ENCODE assay signal across 8 cellular contexts in the genomic region with DNA sequence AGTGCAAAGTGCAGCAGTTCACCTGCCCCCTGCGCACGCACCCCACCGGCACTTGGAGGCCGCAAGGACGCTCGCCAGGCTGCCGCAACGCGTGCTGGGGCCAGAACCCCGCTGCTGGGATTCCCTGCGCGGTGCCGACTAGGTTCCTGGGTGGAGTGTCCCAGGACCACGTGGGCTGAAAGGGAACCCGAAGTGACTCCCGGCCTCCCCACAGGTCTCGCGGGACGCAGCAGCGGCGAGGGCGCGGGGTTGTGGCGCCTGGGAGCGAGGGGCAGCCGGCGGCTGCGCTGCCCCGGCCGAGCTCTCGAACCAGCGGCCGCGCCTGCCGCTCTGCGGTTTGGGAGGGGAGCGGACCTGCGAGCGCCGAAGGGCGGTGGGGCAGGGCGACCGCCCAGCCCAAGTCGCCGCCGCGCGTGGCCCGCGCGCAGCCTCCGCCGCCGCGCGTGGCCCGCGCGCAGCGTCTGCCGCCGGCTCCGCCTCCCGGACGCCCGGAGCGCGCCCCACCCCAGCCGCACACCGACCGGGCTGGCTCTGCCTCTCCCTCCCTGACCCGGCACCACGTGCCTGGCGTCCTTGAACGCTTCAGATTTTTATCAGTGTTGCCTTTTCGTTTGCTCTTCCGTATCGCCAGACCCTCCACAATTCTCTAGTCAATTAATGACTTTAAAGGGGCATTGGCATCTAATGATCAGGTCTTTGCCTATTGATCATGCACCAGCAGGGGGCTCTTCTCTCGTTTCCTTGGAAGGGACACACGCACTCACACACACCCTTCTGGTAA. TPM values are rescaled to one million over a fixed set of nuclear protein-coding genes. Genes with fewer than 3 reads are reported as not detected.
DNase-seq lines count a peak whose midpoint lies in the region; ATAC-seq and TF ChIP-seq lines count a peak whose summit lies in the region.

A gene (minus strand): TSS at position 475 of the 781 bp plus-strand sequence. CDS start 2,230 bp downstream, outside the sequence.

- H3K4me3 Mint-ChIP-seq in chondrocyte (ENCODE audit: unreplicated experiment): peak within 1 kb of the TSS; percentile 85

- H3K4me3 ChIP-seq in AG04449 (ENCODE audit: low read depth, low read length) (peak within 1 kb of the TSS; percentile 61), left lung (peak within 1 kb of the TSS; percentile 53 to 64)

- peaks cover 8% of the 10 kb centered on the region for H3K4me1 Mint-ChIP-seq in chondrocyte (ENCODE audit: low read depth)

- H3K27me3 Mint-ChIP-seq in chondrocyte (ENCODE audit: low read depth): peaks cover 42% of the 10 kb centered on the region

- TF ChIP-seq CTCF in AG04449 (IDR thresholded peaks at IDR 0.05; ENCODE audit: insufficient read depth, low read length, missing control alignments) (peak; percentile 24), chondrocyte (IDR thresholded peaks at IDR 0.05) (peak; percentile 81), left lung (IDR thresholded peaks at IDR 0.05) (no peak)

- intact Hi-C loops in left lung (cut with DNase I): no loop called here

- CTCF ChIA-PET in AG04449 (lab: Yijun Ruan, JAX): interaction anchor here (0.8 to 1.6 kb wide), 5 partner anchors 8 to 1538 kb away, joined by 3 to 5 read pairs (median 3); no protein-coding TSS in a partner anchor

- ATAC-seq in GM18520 (IDR thresholded peaks at IDR 0.05; ENCODE audit: unreplicated experiment) (peak; percentile 96), HG03039 (IDR thresholded peaks at IDR 0.05; ENCODE audit: unreplicated experiment) (peak; percentile 96), left lung (peak; percentile 98)

- H3K9me3 Mint-ChIP-seq in chondrocyte (ENCODE audit: low read depth): no peaks in the 10 kb centered on the region

- H3K36me3 Mint-ChIP-seq in chondrocyte (ENCODE audit: low read depth): no peaks in the 10 kb centered on the region

- H3K27ac ChIP-seq in left lung: peak within 1 kb of the TSS; percentile 64 to 76

- DNase-seq in AG04449 (ENCODE audit: low read depth, low spot score): no peak
- peak; percentile 26 for DNase-seq in NCI-H2171 (lab: John Stamatoyannopoulos, UW)
- peak; percentile 47 for DNase-seq in activated CD4-positive, alpha-beta T cell treated with anti-CD3 and anti-CD28 coated beads for 1 hour
- no peak for DNase-seq in chondrocyte (ENCODE audit: low spot score)
- peak; percentile 79 to 93 for DNase-seq in left lung
- DNase-seq in stimulated activated CD4-positive, alpha-beta T cell treated with anti-CD3 and anti-CD28 coated beads, Interleukin-4, amount 100 ng/mL, for 24 hours: peak; percentile 72

- H3K27me3 ChIP-seq in left lung: peaks cover 0 to 13% of the 10 kb centered on the region in 2 donors

- no peaks in the 10 kb centered on the region for H3K36me3 ChIP-seq in left lung

- H3K27ac Mint-ChIP-seq in chondrocyte (ENCODE audit: unreplicated experiment): peak within 1 kb of the TSS; percentile 30

- H3K9me3 ChIP-seq in left lung: no peaks in the 10 kb centered on the region

- POLR2A ChIA-PET in AG04449 (lab: Yijun Ruan, JAX): no interaction called here

- peaks cover 0 to 19% of the 10 kb centered on the region in 2 donors for H3K4me1 ChIP-seq in left lung

RNA-seq across cellular contexts. Expression of the gene that starts here (rescaled TPM):
- total RNA-seq in chondrocyte (0.34 to 1.2 TPM (median 0.65 TPM) in 3 replicates), left lung (1 to 10 TPM; 3.3 to 3.5 TPM)

Comparison
In these comparisons a context has a peak if more than half of its experiments do, and no peak if none do; other contexts are left out.
1. DNase-seq: peak in NCI-H2171 (single experiment), activated CD4-positive, alpha-beta T cell treated with anti-CD3 and anti-CD28 coated beads for 1 hour (single experiment), left lung (2 of 2) and stimulated activated CD4-positive, alpha-beta T cell treated with anti-CD3 and anti-CD28 coated beads, Interleukin-4, amount 100 ng/mL, for 24 hours (single experiment); none in AG04449 (single experiment) and chondrocyte (single experiment).
2. CTCF ChIP-seq: peak in AG04449 (single experiment) and chondrocyte (single experiment); none in left lung (0 of 2).
3. Peak in every context shown above with its lines, with median percentiles within 50 percentile points of each other: ATAC-seq.